In the genomic region with DNA sequence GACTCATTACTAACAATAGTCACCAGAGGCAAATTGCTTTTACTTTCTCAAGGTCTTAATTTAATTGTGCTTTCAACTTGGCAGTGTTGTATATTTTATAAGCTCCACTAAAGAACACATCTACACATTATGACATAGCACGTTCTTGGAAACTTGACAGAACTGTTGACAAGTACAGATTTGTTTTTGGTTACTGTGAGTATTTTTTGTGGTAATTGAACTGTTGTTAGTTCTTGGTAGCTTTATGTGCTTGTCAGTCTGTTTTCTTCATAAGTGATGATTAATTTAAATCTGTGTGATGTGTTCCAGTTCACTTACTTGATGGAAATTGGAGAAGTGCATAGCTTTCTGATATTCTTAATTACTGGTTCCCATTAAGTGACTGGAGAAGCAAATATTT, we compare ENCODE assay signal across 31 cellular contexts.
DNase-seq lines count a peak whose midpoint lies in the region; ATAC-seq, FAIRE-seq and TF ChIP-seq lines count a peak whose summit lies in the region.
"Had no signal": no experiment of that assay in that cellular context is flagged by ENCODE, and none has a peak within 500 bp of the region (broad histone marks: within the 10 kb centered on the region; RNA-seq: fewer than 3 reads in every experiment).

No MANE protein-coding gene starts in this region.

- POLR2A ChIA-PET in MCF 10A (lab: Yijun Ruan, JAX), result interaction anchor here (0.6 to 2.0 kb wide), 9 partner anchors 9 to 441 kb away, joined by 3 to 18 read pairs (median 3); no protein-coding TSS in a partner anchor

- H2AFZ ChIP-seq in mammary epithelial cell (ENCODE audit: low read depth, low read length), result no peak overlapping the region
- H2AFZ ChIP-seq: parathyroid adenoma had no signal

- ATAC-seq in HG03442 (IDR thresholded peaks at IDR 0.05; ENCODE audit: unreplicated experiment), result no peak
- no peak for ATAC-seq in body of pancreas
- ATAC-seq: activated CD8-positive, alpha-beta T cell treated with anti-CD3 and anti-CD28 coated beads, Interleukin-2, amount 10 ng/mL, durations not matched to agents 7 days and 5 days; activated naive CD8-positive, alpha-beta T cell treated with anti-CD3 and anti-CD28 coated beads, Interleukin-2, amount 50 U/mL, for 24 hours; Panc1; stimulated activated naive CD8-positive, alpha-beta T cell treated with anti-CD3 and anti-CD28 coated beads, Interleukin-15, Interleukin-2, amounts not matched to agents 100 U/mL and 50 U/mL, for 24 hours; T-cell had no signal

- H3K4me1 Mint-ChIP-seq in MCF 10A (ENCODE audit: insufficient read depth, unreplicated experiment), result peaks cover 9% of the 10 kb centered on the region

- FAIRE-seq in RCC 7860 (lab: Jason Lieb, UNC), result no peak
- FAIRE-seq: H1, HTR-8/SVneo had no signal

- H3K9me3 Mint-ChIP-seq in MCF 10A (ENCODE audit: unreplicated experiment), result no peaks in the 10 kb centered on the region
- H3K9me3 Mint-ChIP-seq: activated naive CD8-positive, alpha-beta T cell treated with anti-CD3 and anti-CD28 coated beads, Interleukin-2, amount 50 U/mL, for 24 hours; T-cell had no signal

- no peaks in the 10 kb centered on the region for H3K27me3 ChIP-seq in mammary epithelial cell (ENCODE audit: insufficient read depth, low read length)
- H3K27me3 ChIP-seq in body of pancreas, result no peaks in the 10 kb centered on the region
- H3K27me3 ChIP-seq: vagina had no signal

- H3K27ac ChIP-seq in mammary epithelial cell (ENCODE audit: insufficient read depth, low read depth, low read length), result no peak overlapping the region
- H3K27ac ChIP-seq in body of pancreas, result no peak overlapping the region
- H3K27ac ChIP-seq: C4-2B, parathyroid adenoma, vagina had no signal

- intact Hi-C loops in mammary epithelial cell (cut with micrococcal nuclease), result no loop called here
- intact Hi-C loops in MCF 10A (cut with micrococcal nuclease), result no loop called here
- intact Hi-C loops in body of pancreas (cut with DNase I), result no loop called here

- in situ Hi-C loops in mammary epithelial cell (cut with MboI; ENCODE audit: low sequenced_read_pairs in 2 of 2), result no loop called here

- H3K79me2 ChIP-seq in mammary epithelial cell (ENCODE audit: insufficient read depth, low read length), result no peaks in the 10 kb centered on the region
- H3K79me2 ChIP-seq: parathyroid adenoma had no signal

- H3K36me3 ChIP-seq in mammary epithelial cell (ENCODE audit: insufficient read depth, low read length), result no peaks in the 10 kb centered on the region
- no peaks in the 10 kb centered on the region for H3K36me3 ChIP-seq in body of pancreas (replicated peaks in 1 of 2; ENCODE audit: insufficient read depth in 1 of 2, low read depth in 2 of 2)
- H3K36me3 ChIP-seq: thoracic aorta, vagina had no signal

- H4K20me1 ChIP-seq in mammary epithelial cell (ENCODE audit: insufficient read depth, low read length), result no peaks in the 10 kb centered on the region

- no peaks in the 10 kb centered on the region for H3K27me3 Mint-ChIP-seq in MCF 10A (ENCODE audit: insufficient read depth, unreplicated experiment)
- H3K27me3 Mint-ChIP-seq: activated naive CD8-positive, alpha-beta T cell treated with anti-CD3 and anti-CD28 coated beads, Interleukin-2, amount 50 U/mL, for 24 hours; T-cell had no signal

- H3K9me3 ChIP-seq in mammary epithelial cell (replicated peaks; ENCODE audit: insufficient read depth, low read length) (no peaks in the 10 kb centered on the region), body of pancreas (no peaks in the 10 kb centered on the region)
- H3K9me3 ChIP-seq: thoracic aorta, vagina had no signal

- TF ChIP-seq CTCF in mammary epithelial cell (conservative IDR thresholded peaks at IDR 0.05 in 1 of 2, IDR thresholded peaks at IDR 0.05 in 1 of 2; ENCODE audit: extremely low read depth in 1 of 2, insufficient read depth in 1 of 2, low read depth in 1 of 2, low read length in 2 of 2) (no peak), MCF 10A (IDR thresholded peaks at IDR 0.05; ENCODE audit: unreplicated experiment) (no peak), fibroblast of mammary gland (conservative IDR thresholded peaks at IDR 0.05; ENCODE audit: control insufficient read depth, insufficient read depth, low read depth, low read length) (no peak), body of pancreas (IDR thresholded peaks at IDR 0.05) (no peak)

- H3K4me1 ChIP-seq in mammary epithelial cell (ENCODE audit: insufficient read depth, low read length) (peaks cover 10% of the 10 kb centered on the region), body of pancreas (no peaks in the 10 kb centered on the region)
- H3K4me1 ChIP-seq: parathyroid adenoma had no signal

- TF ChIP-seq POLR2A in body of pancreas (IDR thresholded peaks at IDR 0.05), result no peak

- dilution Hi-C loops in mammary epithelial cell (cut with HindIII; ENCODE audit: low sequenced_read_pairs), result no loop called here

- no peak overlapping the region for H3K4me2 ChIP-seq in mammary epithelial cell (ENCODE audit: insufficient read depth, low read depth, low read length)

- no peaks in the 10 kb centered on the region for H3K36me3 Mint-ChIP-seq in MCF 10A (ENCODE audit: insufficient read depth, unreplicated experiment)

- no peak overlapping the region for H3K27ac Mint-ChIP-seq in MCF 10A (ENCODE audit: low read depth, unreplicated experiment)
- H3K27ac Mint-ChIP-seq: activated CD8-positive, alpha-beta T cell treated with anti-CD3 and anti-CD28 coated beads, Interleukin-2, amount 10 ng/mL, durations not matched to agents 7 days and 5 days; activated naive CD8-positive, alpha-beta T cell treated with anti-CD3 and anti-CD28 coated beads, Interleukin-2, amount 50 U/mL, for 24 hours; T-cell had no signal

- CTCF ChIA-PET in mammary epithelial cell (lab: Charles Lee; ENCODE audit: low non-redundant PET) (interaction anchor here (0.7 kb wide), 1 partner anchor 444 kb away, joined by 3 read pairs; no protein-coding TSS in a partner anchor), MCF 10A (lab: Yijun Ruan, JAX) (interaction anchor here (0.6 to 1.0 kb wide), 3 partner anchors 25 to 443 kb away, joined by 3 to 5 read pairs (median 3); no protein-coding TSS in a partner anchor)

- no peak overlapping the region for H3K4me3 Mint-ChIP-seq in MCF 10A (ENCODE audit: unreplicated experiment)
- H3K4me3 Mint-ChIP-seq: activated CD8-positive, alpha-beta T cell treated with anti-CD3 and anti-CD28 coated beads, Interleukin-2, amount 10 ng/mL, durations not matched to agents 7 days and 5 days; activated naive CD8-positive, alpha-beta T cell treated with anti-CD3 and anti-CD28 coated beads, Interleukin-2, amount 50 U/mL, for 24 hours; T-cell had no signal

- BruUV-seq in mammary epithelial cell (replicated peaks; lab: Mats Ljungman, UMichigan) (no TSS peak), MCF 10A (replicated peaks; lab: Mats Ljungman, UMichigan) (no TSS peak)

- 0% methylated on average over 1 of the region's 1 CpG for WGBS in mammary epithelial cell (ENCODE audit: low coverage, missing lambda C conversion rate)
- 63 to 69% methylated on average over 1 of the region's 1 CpG for WGBS in body of pancreas, 2 donors

- H3K9ac ChIP-seq in mammary epithelial cell (ENCODE audit: insufficient read depth, low read length), result no peak overlapping the region
- H3K9ac ChIP-seq: parathyroid adenoma had no signal

- peak; percentile 28 for DNase-seq in mammary epithelial cell
- DNase-seq in MCF 10A (ENCODE audit: unreplicated experiment), result no peak
- DNase-seq in NCI-H446 (lab: John Stamatoyannopoulos, UW), result peak; percentile 15 to 18
- peak; percentile 29 for DNase-seq in fibroblast of mammary gland (ENCODE audit: low read depth)
- DNase-seq in HK-2 (ENCODE audit: unreplicated experiment), result no peak
- no peak for DNase-seq in RCC 7860 (ENCODE audit: low spot score)
- DNase-seq in body of pancreas, result no peak
- DNase-seq: activated CD4-positive, CD25-positive, alpha-beta regulatory T cell treated with anti-CD3 and anti-CD28 coated beads, Interleukin-2, amount 50 U/mL, for 72 hours; activated CD8-positive, alpha-beta T cell treated with anti-CD3 and anti-CD28 coated beads, Interleukin-2, amount 10 ng/mL, durations not matched to agents 7 days and 5 days; activated gamma-delta T cell; activated naive CD8-positive, alpha-beta T cell treated with anti-CD3 and anti-CD28 coated beads, Interleukin-2, amount 50 U/mL, for 24 hours; DMS153; effector CD4-positive, alpha-beta T cell; erythroblast; GDM1; islet precursor cell; KG1; NCI-H187 treated with DMSO at 0.1 percent for 48 hours; SIG-M5; stimulated activated CD4-positive, alpha-beta T cell treated with anti-CD3 and anti-CD28 coated beads, Interleukin-15, amount 100 ng/mL, for 24 hours; stimulated activated naive CD8-positive, alpha-beta T cell treated with anti-CD3 and anti-CD28 coated beads, Interleukin-15, Interleukin-2, amounts not matched to agents 100 U/mL and 50 U/mL, for 24 hours; T-cell had no signal

- H3K4me3 ChIP-seq in mammary epithelial cell (replicated peaks in 1 of 3; ENCODE audit: insufficient read depth in 1 of 3, low read depth in 2 of 3, low read length in 3 of 3) (no peak overlapping the region), fibroblast of mammary gland (ENCODE audit: control insufficient read depth, low read depth, low read length) (no peak overlapping the region), body of pancreas (no peak overlapping the region)
- H3K4me3 ChIP-seq: lung, thoracic aorta, vagina had no signal

Comparison
In these comparisons a context has a peak if more than half of its experiments do, and no peak if none do; other contexts are left out.
1. DNase-seq: peak in mammary epithelial cell (single experiment), NCI-H446 (2 of 2) and fibroblast of mammary gland (single experiment); none in MCF 10A (single experiment), HK-2 (single experiment), RCC 7860 (single experiment) and body of pancreas (0 of 4).